Comparison of ENCODE assay signal across 22 cellular contexts in genomic region chr1:233442392-233442791, GRCh38.
A peak's percentile ranks its signal among the peaks of the same experiment; 100 is the strongest.
DNase-seq lines count a peak whose midpoint lies in the region; ATAC-seq, FAIRE-seq and TF ChIP-seq lines count a peak whose summit lies in the region.
"Had no signal": no experiment of that assay in that cellular context is flagged by ENCODE, and none has a peak within 500 bp of the region (broad histone marks: within the 10 kb centered on the region; RNA-seq: fewer than 3 reads in every experiment).

No MANE protein-coding gene starts in this region.

- H3K27me3 ChIP-seq in GM23248 (replicated peaks; ENCODE audit: insufficient read depth), result peaks cover 13% of the 10 kb centered on the region
- H3K27me3 ChIP-seq in K562 (ENCODE audit: control insufficient read depth in 2 of 2, insufficient read depth in 2 of 2, low read length in 2 of 2), result no peaks in the 10 kb centered on the region
- no peaks in the 10 kb centered on the region for H3K27me3 ChIP-seq in CD8-positive, alpha-beta memory T cell (ENCODE audit: insufficient read depth, low read length, poor library complexity, severe bottlenecking)
- peaks cover 28% of the 10 kb centered on the region for H3K27me3 ChIP-seq in gastroesophageal sphincter
- H3K27me3 ChIP-seq: Peyer's patch had no signal

- H3K36me3 ChIP-seq in GM23248 (ENCODE audit: low read depth) (no peaks in the 10 kb centered on the region), K562 (ENCODE audit: control insufficient read depth, insufficient read depth, low read length) (no peaks in the 10 kb centered on the region), gastroesophageal sphincter (no peaks in the 10 kb centered on the region)
- H3K36me3 ChIP-seq in CD8-positive, alpha-beta memory T cell (ENCODE audit: insufficient read depth, low read length), result no peaks in the 10 kb centered on the region
- H3K36me3 ChIP-seq: Peyer's patch had no signal

- H3K27ac Mint-ChIP-seq in HFFc6, result no peak overlapping the region
- no peak overlapping the region for H3K27ac Mint-ChIP-seq in CD8-positive, alpha-beta memory T cell
- H3K27ac Mint-ChIP-seq: B cell had no signal

- H3K9me2 ChIP-seq in GM23248 (ENCODE audit: insufficient read depth), result no peaks in the 10 kb centered on the region

- 0 out of 2 replicates have a peak, but pooled peaks cover 3% of the 10 kb centered on the region for H3F3A ChIP-seq in GM23248 (ENCODE audit: insufficient read depth)

- no TSS peak for BruUV-seq in K562 (replicated peaks; lab: Mats Ljungman, UMichigan)

- H3K9me1 ChIP-seq in K562 (ENCODE audit: control insufficient read depth, insufficient read depth, low read length), result no peaks in the 10 kb centered on the region

- CTCF ChIA-PET in RWPE1 (lab: Yijun Ruan, JAX) (no interaction called here), K562 (lab: Yijun Ruan, JAX; ENCODE audit: low intra/inter-chr PET ratio) (interaction anchor here (0.6 to 2.2 kb wide), 2 partner anchors 553 to 623 kb away, joined by 3 to 7 read pairs; no protein-coding TSS in a partner anchor)
- CTCF ChIA-PET in CD8-positive, alpha-beta memory T cell (lab: Charles Lee), result no interaction called here

- TF ChIP-seq EP300 in K562 (IDR thresholded peaks at IDR 0.05; ENCODE audit: low read length) (no peak), gastroesophageal sphincter (IDR thresholded peaks at IDR 0.05) (no peak)

- H3K79me2 ChIP-seq in GM23248 (ENCODE audit: insufficient read depth) (no peaks in the 10 kb centered on the region), K562 (ENCODE audit: control insufficient read depth, insufficient read depth, low read length) (no peaks in the 10 kb centered on the region)

- WGBS in GM23248 (ENCODE audit: low coverage in 1 of 2, low lambda C conversion rate in 2 of 2, missing lambda C conversion rate in 2 of 2), 2 experiments, result 57 to 61% methylated on average over 5 of the region's 5 CpGs
- WGBS in K562 (ENCODE audit: insufficient coverage, low coverage, missing lambda C conversion rate), result 48% methylated on average over 5 of the region's 5 CpGs
- 53 to 62% methylated on average over 4 of the region's 5 CpGs for WGBS in gastroesophageal sphincter (ENCODE audit: low coverage in 1 of 2), 2 donors

- ATAC-seq in K562, result no peak
- ATAC-seq in omental fat pad (ENCODE audit: low FRiP score), result peak; percentile 70
- ATAC-seq in gastroesophageal sphincter, result no peak
- ATAC-seq: HCT116 had no signal

- no peaks in the 10 kb centered on the region for H3K36me3 Mint-ChIP-seq in HFFc6 (ENCODE audit: low read depth)
- H3K36me3 Mint-ChIP-seq in CD8-positive, alpha-beta memory T cell, result no peaks in the 10 kb centered on the region
- H3K36me3 Mint-ChIP-seq: CD14-positive monocyte had no signal

- H3K4me2 ChIP-seq in GM23248 (ENCODE audit: unreplicated experiment) (no peak overlapping the region), K562 (ENCODE audit: insufficient read depth, low read length) (no peak overlapping the region)
- H3K4me2 ChIP-seq: KMS-11 had no signal

- in situ Hi-C loops in GM23248 (cut with MboI) (loop anchor here (25.0 kb wide), 1 partner anchor 620 kb away; no protein-coding TSS in a partner anchor), K562 (cut with MboI) (no loop called here)

- H3K4me3 ChIP-seq in GM23248, result no peak overlapping the region
- H3K4me3 ChIP-seq in K562, result no peak overlapping the region
- H3K4me3 ChIP-seq in CD8-positive, alpha-beta memory T cell (ENCODE audit: low read length), result no peak overlapping the region
- no peak overlapping the region for H3K4me3 ChIP-seq in gastroesophageal sphincter
- H3K4me3 ChIP-seq: Peyer's patch had no signal

- H2AFZ ChIP-seq in GM23248, result no peak overlapping the region
- peak overlapping the region; percentile 91; the same call in 1 of the 2 replicates for H2AFZ ChIP-seq in K562 (ENCODE audit: low read depth, low read length)

- H3K9me3 ChIP-seq in GM23248 (ENCODE audit: low read depth), result no peaks in the 10 kb centered on the region
- H3K9me3 ChIP-seq in K562 (replicated peaks; ENCODE audit: control insufficient read depth, insufficient read depth, low read depth, low read length), result peaks cover 10% of the 10 kb centered on the region; the same call in 1 of the 2 replicates
- no peaks in the 10 kb centered on the region for H3K9me3 ChIP-seq in CD8-positive, alpha-beta memory T cell (ENCODE audit: low read length)
- H3K9me3 ChIP-seq in gastroesophageal sphincter, result peaks cover 0 to 12% (median 0%) of the 10 kb centered on the region in 3 donors
- H3K9me3 ChIP-seq: Peyer's patch had no signal

- no peak for FAIRE-seq in K562 (lab: Jason Lieb, UNC)
- FAIRE-seq: H1, HTR-8/SVneo had no signal

- POLR2A ChIA-PET in RWPE1 (lab: Yijun Ruan, JAX; ENCODE audit: low non-redundant PET) (no interaction called here), K562 (lab: Yijun Ruan, JAX) (no interaction called here)
- POLR2A ChIA-PET in CD8-positive, alpha-beta memory T cell (lab: Charles Lee), result interaction anchor here (0.6 kb wide), 1 partner anchor 84 kb away, joined by 3 read pairs; no protein-coding TSS in a partner anchor

- H3K27ac ChIP-seq in GM23248, result no peak overlapping the region
- H3K27ac ChIP-seq in RWPE1, result peak overlapping the region; percentile 73
- no peak overlapping the region for H3K27ac ChIP-seq in K562 (ENCODE audit: extremely low read depth, low read depth, low read length)
- H3K27ac ChIP-seq in CD8-positive, alpha-beta memory T cell (ENCODE audit: low read depth, low read length), result no peak overlapping the region
- no peak overlapping the region for H3K27ac ChIP-seq in gastroesophageal sphincter
- H3K27ac ChIP-seq: KMS-11, Peyer's patch had no signal

- no peaks in the 10 kb centered on the region for H3K4me1 Mint-ChIP-seq in HFFc6 (ENCODE audit: low read depth)
- no peaks in the 10 kb centered on the region for H3K4me1 Mint-ChIP-seq in CD8-positive, alpha-beta memory T cell
- H3K4me1 Mint-ChIP-seq: B cell, CD14-positive monocyte had no signal

- no peak overlapping the region for H3K4me3 Mint-ChIP-seq in HFFc6
- H3K4me3 Mint-ChIP-seq in CD8-positive, alpha-beta memory T cell, result no peak overlapping the region
- H3K4me3 Mint-ChIP-seq: B cell, CD14-positive monocyte had no signal

- no peak for TF ChIP-seq RAD21 in K562 (CRISPR knock-in tag; conservative IDR thresholded peaks at IDR 0.05 in 1 of 2, IDR thresholded peaks at IDR 0.05 in 1 of 2)

- DNase-seq in GM23248 (peak; percentile 11), RWPE1 (ENCODE audit: low spot score) (no peak), K562 (ENCODE audit: extremely low read depth in 1 of 4, low spot score in 3 of 4) (no peak), omental fat pad (ENCODE audit: low spot score) (no peak), HFFc6 (no peak), hippocampal formation (lab: John Stamatoyannopoulos, UW) (no peak)
- DNase-seq in CD8-positive, alpha-beta memory T cell, result no peak
- DNase-seq: DMS79, NCI-H1105, NCI-H146, NCI-H2029, NCI-H510A treated with DMSO at 0.1 percent for 48 hours, NCI-H82, Peyer's patch, Right ventricle myocardium superior had no signal

- no peak overlapping the region for H3K9ac ChIP-seq in GM23248
- no peak overlapping the region for H3K9ac ChIP-seq in K562 (ENCODE audit: insufficient read depth in 1 of 2, low read depth in 2 of 2, low read length in 2 of 2)
- H3K9ac ChIP-seq: KMS-11 had no signal

- H3K4me1 ChIP-seq in GM23248 (ENCODE audit: insufficient read depth) (no peaks in the 10 kb centered on the region), K562 (replicated peaks in 1 of 2; ENCODE audit: control insufficient read depth in 2 of 2, insufficient read depth in 2 of 2, low read length in 2 of 2) (peaks cover 0 to 4% of the 10 kb centered on the region in 2 experiments; a peak in 2 of 5 replicates), gastroesophageal sphincter (no peaks in the 10 kb centered on the region)
- no peaks in the 10 kb centered on the region for H3K4me1 ChIP-seq in CD8-positive, alpha-beta memory T cell (ENCODE audit: insufficient read depth, low read length)
- H3K4me1 ChIP-seq: Peyer's patch had no signal

- no peak for TF ChIP-seq POLR2A in K562 (conservative IDR thresholded peaks at IDR 0.05)
- no peak for TF ChIP-seq POLR2A in gastroesophageal sphincter (IDR thresholded peaks at IDR 0.05)

- no peaks in the 10 kb centered on the region for H3K27me3 Mint-ChIP-seq in HFFc6 (ENCODE audit: insufficient read depth)
- peaks cover 13 to 37% of the 10 kb centered on the region in 2 donors for H3K27me3 Mint-ChIP-seq in CD8-positive, alpha-beta memory T cell

- intact Hi-C loops in K562 (cut with micrococcal nuclease), result loop anchor here (5.0 kb wide), 1 partner anchor 225 kb away; no protein-coding TSS in a partner anchor

- H3K9me3 Mint-ChIP-seq in HFFc6, result peaks cover 33% of the 10 kb centered on the region
- H3K9me3 Mint-ChIP-seq in CD8-positive, alpha-beta memory T cell, result no peaks in the 10 kb centered on the region

- TF ChIP-seq CTCF in RWPE1 (conservative IDR thresholded peaks at IDR 0.05; ENCODE audit: low read depth) (no peak), K562 (IDR thresholded peaks at IDR 0.05 in 2 of 3, conservative IDR thresholded peaks at IDR 0.05 in 1 of 3; ENCODE audit: insufficient read depth in 2 of 3, low read depth in 1 of 3, low read length in 3 of 3) (no peak), omental fat pad (IDR thresholded peaks at IDR 0.05) (no peak), HFFc6 (IDR thresholded peaks at IDR 0.05) (no peak), gastroesophageal sphincter (IDR thresholded peaks at IDR 0.05) (no peak)

- H4K20me1 ChIP-seq in GM23248 (ENCODE audit: insufficient read depth), result no peaks in the 10 kb centered on the region
- no peaks in the 10 kb centered on the region for H4K20me1 ChIP-seq in K562 (replicated peaks; ENCODE audit: control insufficient read depth, insufficient read depth, low read length)

TF ChIP-seq in K562, 482 proteins besides CTCF, POLR2A, EP300 and RAD21 (continues in another document):
- TF ChIP-seq ZNF354B (CRISPR knock-in tag; IDR thresholded peaks at IDR 0.05), result no peak
- no peak for TF ChIP-seq NR2C2 (CRISPR knock-in tag; IDR thresholded peaks at IDR 0.05)
- no peak for TF ChIP-seq NR2C2 (tag; IDR thresholded peaks at IDR 0.05)
- no peak for TF ChIP-seq NFRKB (IDR thresholded peaks at IDR 0.05; ENCODE audit: low read depth)
- no peak for TF ChIP-seq ELK3 (CRISPR knock-in tag; IDR thresholded peaks at IDR 0.05)
- no peak for TF ChIP-seq BCOR (IDR thresholded peaks at IDR 0.05)
- no peak for TF ChIP-seq POLR3A (IDR thresholded peaks at IDR 0.05; ENCODE audit: borderline replicate concordance, extremely low read depth, insufficient read depth, insufficient read length)
- no peak for TF ChIP-seq ZNF165 (CRISPR knock-in tag; IDR thresholded peaks at IDR 0.05; ENCODE audit: borderline replicate concordance)
- no peak for TF ChIP-seq ZNF764 (CRISPR knock-in tag; IDR thresholded peaks at IDR 0.05; ENCODE audit: low read depth)
- TF ChIP-seq HDAC8 (tag; IDR thresholded peaks at IDR 0.05), result no peak
- no peak for TF ChIP-seq GTF2A2 (tag; IDR thresholded peaks at IDR 0.05)
